In genomic region chr22:39946571-39947407, GRCh38 we compare ENCODE assay signal across 12 cellular contexts. TPM values are rescaled to one million over a fixed set of nuclear protein-coding genes. Genes with fewer than 3 reads are reported as not detected.
A peak's percentile ranks its signal among the peaks of the same experiment; 100 is the strongest.
DNase-seq lines count a peak whose midpoint lies in the region; ATAC-seq and TF ChIP-seq lines count a peak whose summit lies in the region.
"Had no signal": no experiment of that assay in that cellular context is flagged by ENCODE, and none has a peak within 500 bp of the region (broad histone marks: within the 10 kb centered on the region; RNA-seq: fewer than 3 reads in every experiment).

No MANE protein-coding gene starts in this region.

- H3K27ac ChIP-seq in SK-N-SH (ENCODE audit: low read depth in 2 of 2, low read length in 1 of 2), result peak overlapping the region in 1 of 2 experiments; percentile 28; a peak in 2 of 4 replicates

- no peak for TF ChIP-seq CTCF in SK-N-SH (IDR thresholded peaks at IDR 0.05)

- no peaks in the 10 kb centered on the region for H3K27me3 Mint-ChIP-seq in activated naive CD8-positive, alpha-beta T cell treated with anti-CD3 and anti-CD28 coated beads for 36 hours

- no peak overlapping the region for H2AFZ ChIP-seq in SK-N-SH (ENCODE audit: low read depth)

- no peaks in the 10 kb centered on the region for H3K9me3 Mint-ChIP-seq in activated naive CD8-positive, alpha-beta T cell treated with anti-CD3 and anti-CD28 coated beads for 36 hours
- H3K9me3 Mint-ChIP-seq: WTC11 had no signal

- no peaks in the 10 kb centered on the region for H3K9me3 ChIP-seq in SK-N-SH

- no peak overlapping the region for H3K9ac ChIP-seq in SK-N-SH

- peak overlapping the region; percentile 64 for H3K4me3 Mint-ChIP-seq in activated naive CD8-positive, alpha-beta T cell treated with anti-CD3 and anti-CD28 coated beads for 36 hours
- H3K4me3 Mint-ChIP-seq: WTC11 had no signal

- H3K36me3 ChIP-seq in SK-N-SH (replicated peaks in 1 of 2; ENCODE audit: control insufficient read depth in 1 of 2, insufficient read depth in 2 of 2, low read length in 1 of 2), result no peaks in the 10 kb centered on the region

- H3K4me1 ChIP-seq in SK-N-SH (ENCODE audit: control insufficient read depth in 1 of 2, insufficient read depth in 2 of 2, low read depth in 1 of 2, low read length in 1 of 2), result peaks cover 0 to 6% of the 10 kb centered on the region in 2 experiments; a peak in 1 of 4 replicates

- CTCF ChIA-PET in SK-N-SH (lab: Yijun Ruan, JAX), result interaction anchor here (1.2 kb wide), 1 partner anchor 13 kb away, joined by 3 read pairs; no protein-coding TSS in a partner anchor

- H3F3A ChIP-seq in SK-N-SH (replicated peaks; ENCODE audit: insufficient read depth), result no peaks in the 10 kb centered on the region

- H3K4me3 ChIP-seq in SK-N-SH (ENCODE audit: low read depth in 2 of 2, low read length in 1 of 2), result no peak overlapping the region

- ATAC-seq in SK-N-SH treated with all-trans-retinoic acid at 6 μM for 48 hours (no peak), GM19035 (IDR thresholded peaks at IDR 0.05; ENCODE audit: unreplicated experiment) (no peak)
- ATAC-seq: WTC11 had no signal

- DNase-seq in SK-N-SH, result peak; percentile 33
- DNase-seq in NCI-H146 (lab: John Stamatoyannopoulos, UW), result peak; percentile 70
- DNase-seq in activated naive CD8-positive, alpha-beta T cell treated with anti-CD3 and anti-CD28 coated beads for 36 hours, result no peak
- peak; percentile 77 for DNase-seq in pons (ENCODE audit: low spot score)
- DNase-seq in iPS-NIHi7 (ENCODE audit: extremely low spot score), result no peak
- DNase-seq in stimulated activated naive CD4-positive, alpha-beta T cell (lab: John Stamatoyannopoulos, UW), result no peak
- DNase-seq: right cardiac atrium had no signal

- H3K4me2 ChIP-seq in SK-N-SH, result no peak overlapping the region

- TF ChIP-seq EP300 in SK-N-SH (IDR thresholded peaks at IDR 0.05; ENCODE audit: borderline replicate concordance in 1 of 2, low read depth in 1 of 2, low read length in 1 of 2), result no peak

- no peak for TF ChIP-seq RAD21 in SK-N-SH (IDR thresholded peaks at IDR 0.05; ENCODE audit: low read length)

- no peaks in the 10 kb centered on the region for H4K20me1 ChIP-seq in SK-N-SH (ENCODE audit: insufficient read depth)

- H3K9me2 ChIP-seq in SK-N-SH, result no peaks in the 10 kb centered on the region

- H3K4me1 Mint-ChIP-seq in activated naive CD8-positive, alpha-beta T cell treated with anti-CD3 and anti-CD28 coated beads for 36 hours, result peaks cover 100% of the 10 kb centered on the region

- POLR2A ChIA-PET in SK-N-SH (lab: Yijun Ruan, JAX), result no interaction called here

- H3K27ac Mint-ChIP-seq in activated naive CD8-positive, alpha-beta T cell treated with anti-CD3 and anti-CD28 coated beads for 36 hours, result peak overlapping the region; percentile 95
- H3K27ac Mint-ChIP-seq: WTC11 had no signal

- no peaks in the 10 kb centered on the region for H3K79me2 ChIP-seq in SK-N-SH (ENCODE audit: insufficient read depth)

- H3K36me3 Mint-ChIP-seq in activated naive CD8-positive, alpha-beta T cell treated with anti-CD3 and anti-CD28 coated beads for 36 hours, result peaks cover 59% of the 10 kb centered on the region
- H3K36me3 Mint-ChIP-seq: WTC11 had no signal

- 65% methylated on average over 6 of the region's 10 CpGs for whole genome bisulfite sequencing in SK-N-SH (ENCODE audit: low lambda C conversion rate)

- H3K27me3 ChIP-seq in SK-N-SH (ENCODE audit: insufficient read depth), result no peaks in the 10 kb centered on the region

TF ChIP-seq in SK-N-SH, 30 proteins besides CTCF, POLR2A, EP300 and RAD21:
- no peak for TF ChIP-seq SIN3A (IDR thresholded peaks at IDR 0.05; ENCODE audit: borderline replicate concordance, low read depth, low read length)
- no peak for TF ChIP-seq EZH2phosphoT487 (IDR thresholded peaks at IDR 0.05; ENCODE audit: borderline replicate concordance, low read depth)
- TF ChIP-seq SMC3 (IDR thresholded peaks at IDR 0.05; ENCODE audit: low read depth, low read length), result no peak
- no peak for TF ChIP-seq MEF2A (IDR thresholded peaks at IDR 0.05; ENCODE audit: borderline replicate concordance, low read depth)
- no peak for TF ChIP-seq GATA2 (CRISPR knock-in tag; IDR thresholded peaks at IDR 0.05)
- no peak for TF ChIP-seq MAX (IDR thresholded peaks at IDR 0.05; ENCODE audit: low read depth)

TF ChIP-seq in SK-N-SH treated with all-trans-retinoic acid at 6 μM for 48 hours, 23 proteins besides CTCF, POLR2A, EP300 and RAD21:
- TF ChIP-seq BACH2 (CRISPR knock-in tag; IDR thresholded peaks at IDR 0.05; ENCODE audit: borderline replicate concordance) (no peak), GLIS3 (CRISPR knock-in tag; IDR thresholded peaks at IDR 0.05) (no peak), TOX (CRISPR knock-in tag; IDR thresholded peaks at IDR 0.05; ENCODE audit: borderline replicate concordance) (no peak), ZC3H10 (CRISPR knock-in tag; IDR thresholded peaks at IDR 0.05) (no peak)

RNA-seq across cellular contexts. Expression of gene TMA7B, which starts 13.4 kb away (rescaled TPM):
- polyA plus RNA-seq in SK-N-SH (2012; rRNA removed), result not detected in 2 replicates
- not detected in 2 replicates for polyA plus RNA-seq in SK-N-SH (2012; cell fraction: cytosol; rRNA removed)
- polyA plus RNA-seq in SK-N-SH (2012; cell fraction: nucleus; rRNA removed), result 0.09 TPM in 1 of 2 replicates, not detected in the other
- total RNA-seq in activated naive CD8-positive, alpha-beta T cell treated with anti-CD3 and anti-CD28 coated beads for 36 hours, result 1 to 10 TPM; 1.0 to 1.3 TPM
- total RNA-seq: cardiac septum, WTC11 had no signal
- polyA plus RNA-seq: AG04450 had no signal

RNA-seq across cellular contexts. Expression of gene GRAP2, which starts 45.9 kb away (rescaled TPM):
- polyA plus RNA-seq in SK-N-SH (2012; rRNA removed), result 0.13 and 0.15 TPM in 2 replicates
- polyA plus RNA-seq in SK-N-SH (2012; cell fraction: cytosol; rRNA removed), result 0.04 and 0.18 TPM in 2 replicates
- 0.10 and 0.14 TPM in 2 replicates for polyA plus RNA-seq in SK-N-SH (2012; cell fraction: nucleus; rRNA removed)
- total RNA-seq in activated naive CD8-positive, alpha-beta T cell treated with anti-CD3 and anti-CD28 coated beads for 36 hours, result 10 to 100 TPM; 65.2 to 65.5 TPM
- polyA plus RNA-seq: AG04450 had no signal

RNA-seq across cellular contexts. Expression of gene FAM83F, which starts 48.0 kb away (rescaled TPM):
- not detected in 2 replicates for polyA plus RNA-seq in SK-N-SH (2012; rRNA removed)
- not detected in 2 replicates for polyA plus RNA-seq in SK-N-SH (2012; cell fraction: cytosol; rRNA removed)
- polyA plus RNA-seq in SK-N-SH (2012; cell fraction: nucleus; rRNA removed), result not detected in 2 replicates
- total RNA-seq in activated naive CD8-positive, alpha-beta T cell treated with anti-CD3 and anti-CD28 coated beads for 36 hours, result 1 to 10 TPM; 3.4 to 3.6 TPM
- polyA plus RNA-seq: AG04450 had no signal

RNA-seq across cellular contexts. Expression of gene ENTHD1, which starts 53.2 kb away (rescaled TPM):
- not detected in 2 replicates for polyA plus RNA-seq in SK-N-SH (2012; rRNA removed)
- not detected in 2 replicates for polyA plus RNA-seq in SK-N-SH (2012; cell fraction: cytosol; rRNA removed)
- not detected in 2 replicates for polyA plus RNA-seq in SK-N-SH (2012; cell fraction: nucleus; rRNA removed)
- total RNA-seq in activated naive CD8-positive, alpha-beta T cell treated with anti-CD3 and anti-CD28 coated beads for 36 hours, result under 1 TPM; 0.20 to 0.39 TPM
- total RNA-seq: cardiac septum, right cardiac atrium, WTC11 had no signal
- polyA plus RNA-seq: AG04450 had no signal

Comparison
In these comparisons a context has a peak if more than half of its experiments do, and no peak if none do; other contexts are left out.
1. DNase-seq: peak in SK-N-SH (single experiment), NCI-H146 (single experiment) and pons (single experiment); none in activated naive CD8-positive, alpha-beta T cell treated with anti-CD3 and anti-CD28 coated beads for 36 hours (single experiment), iPS-NIHi7 (single experiment) and stimulated activated naive CD4-positive, alpha-beta T cell (0 of 6).